In genomic region chr20:53918010-53918311, GRCh38 we compare ENCODE assay signal across 12 cellular contexts.
A peak's percentile ranks its signal among the peaks of the same experiment; 100 is the strongest.
DNase-seq lines count a peak whose midpoint lies in the region; ATAC-seq, FAIRE-seq and TF ChIP-seq lines count a peak whose summit lies in the region.
"Had no signal": no experiment of that assay in that cellular context is flagged by ENCODE, and none has a peak within 500 bp of the region (broad histone marks: within the 10 kb centered on the region; RNA-seq: fewer than 3 reads in every experiment).

No MANE protein-coding gene starts in this region.

- CTCF ChIA-PET in GM12878 (lab: Yijun Ruan, JAX): interaction anchor here (0.8 to 5.9 kb wide), 13 partner anchors 15 to 308 kb away, joined by 3 to 258 read pairs (median 5); no protein-coding TSS in a partner anchor

- POLR2A ChIA-PET in GM12878 (lab: Charles Lee): interaction anchor here (0.6 to 3.3 kb wide), 8 partner anchors 9 to 338 kb away, joined by 4 to 29 read pairs (median 8); no protein-coding TSS in a partner anchor

- ATAC-seq in left ventricle myocardium superior (no peak), GM12878 (no peak)
- no peak for ATAC-seq in activated T-cell treated with anti-CD3 and anti-CD28 coated beads, Interleukin-2, amount 50 U/mL, for 72 hours (replicated peaks in 1 of 2)

- H3K4me3 Mint-ChIP-seq in activated T-cell treated with anti-CD3 and anti-CD28 coated beads, Interleukin-2, amount 50 U/mL, for 72 hours: no peak overlapping the region

- H3K4me2 ChIP-seq in GM12878 (ENCODE audit: control insufficient read depth, insufficient read depth): peak overlapping the region; percentile 75

- H3K27ac Mint-ChIP-seq in activated T-cell treated with anti-CD3 and anti-CD28 coated beads, Interleukin-2, amount 50 U/mL, for 72 hours: no peak overlapping the region
- H3K27ac Mint-ChIP-seq: nephron progenitor cell had no signal

- TF ChIP-seq POLR2A in GM12878 (IDR thresholded peaks at IDR 0.05; ENCODE audit: low read depth, low read length) (no peak), tibial nerve (IDR thresholded peaks at IDR 0.05) (no peak)

- peaks cover 0 to 2% of the 10 kb centered on the region in 2 donors for H3K36me3 Mint-ChIP-seq in activated T-cell treated with anti-CD3 and anti-CD28 coated beads, Interleukin-2, amount 50 U/mL, for 72 hours (ENCODE audit: insufficient read depth in 2 of 2)

- peak overlapping the region; percentile 85 for H3K27ac ChIP-seq in cardiac muscle cell
- peak overlapping the region; percentile 97 for H3K27ac ChIP-seq in GM12878 (ENCODE audit: control insufficient read depth, insufficient read depth)
- H3K27ac ChIP-seq in mesodermal cell (ENCODE audit: low read depth, low read length, severe bottlenecking): peak overlapping the region; percentile 95
- H3K27ac ChIP-seq in tibial nerve: peak overlapping the region; percentile 89 to 97 (median 95)

- FAIRE-seq in GM12878 (lab: Jason Lieb, UNC): no peak

- H2AFZ ChIP-seq in GM12878 (ENCODE audit: control insufficient read depth, low read depth, low read length): no peak overlapping the region

- no peaks in the 10 kb centered on the region for H3K27me3 ChIP-seq in cardiac muscle cell
- H3K27me3 ChIP-seq in GM12878 (replicated peaks in 1 of 2; ENCODE audit: control insufficient read depth in 2 of 2, insufficient read depth in 2 of 2, low read length in 1 of 2): no peaks in the 10 kb centered on the region
- H3K27me3 ChIP-seq in tibial nerve: no peaks in the 10 kb centered on the region

- H3K9me3 Mint-ChIP-seq in activated T-cell treated with anti-CD3 and anti-CD28 coated beads, Interleukin-2, amount 50 U/mL, for 72 hours: no peaks in the 10 kb centered on the region

- H3K36me3 ChIP-seq in cardiac muscle cell (no peaks in the 10 kb centered on the region), GM12878 (ENCODE audit: control insufficient read depth in 2 of 2, insufficient read depth in 2 of 2, low read length in 1 of 2) (no peaks in the 10 kb centered on the region), mesodermal cell (ENCODE audit: control insufficient read depth, insufficient read depth, low read length) (no peaks in the 10 kb centered on the region), tibial nerve (no peaks in the 10 kb centered on the region)

- TF ChIP-seq EP300 in GM12878 (IDR thresholded peaks at IDR 0.05; ENCODE audit: borderline replicate concordance in 1 of 2, control insufficient read depth in 1 of 2, low read depth in 2 of 2, low read length in 2 of 2) (no peak), tibial nerve (IDR thresholded peaks at IDR 0.05) (no peak)

- TF ChIP-seq CTCF in cardiac muscle cell (IDR thresholded peaks at IDR 0.05; ENCODE audit: low read depth, low read length): no peak
- no peak for TF ChIP-seq CTCF in GM12878 (IDR thresholded peaks at IDR 0.05 in 2 of 3, conservative IDR thresholded peaks at IDR 0.05 in 1 of 3; ENCODE audit: control insufficient read depth in 2 of 3, extremely low read depth in 1 of 3, insufficient read depth in 1 of 3, low read depth in 3 of 3, low read length in 3 of 3)
- TF ChIP-seq CTCF in tibial nerve (IDR thresholded peaks at IDR 0.05): no peak

- SMC1A ChIA-PET in GM12878 (lab: Charles Lee; ENCODE audit: uncharacterized antibody, unreplicated experiment): interaction anchor here (0.7 to 6.3 kb wide), 21 partner anchors 15 to 339 kb away, joined by 3 to 384 read pairs (median 20); no protein-coding TSS in a partner anchor

- intact Hi-C loops in left ventricle myocardium superior (cut with micrococcal nuclease) (no loop called here), GM12878 (cut with micrococcal nuclease; ENCODE audit: unreplicated experiment) (loop anchor here (5.0 kb wide), 3 partner anchors 166 to 261 kb away; no protein-coding TSS in a partner anchor)

- H3K9ac ChIP-seq in GM12878 (ENCODE audit: control insufficient read depth, insufficient read depth, low read length): peak overlapping the region; percentile 79; the same call in 1 of the 2 replicates

- H4K20me1 ChIP-seq in GM12878 (ENCODE audit: control insufficient read depth, insufficient read depth): no peaks in the 10 kb centered on the region

- DNase-seq in cardiac muscle cell (ENCODE audit: low read depth in 1 of 2, low spot score in 1 of 2) (no peak), left ventricle myocardium superior (no peak), GM12878 (ENCODE audit: low read depth, low spot score) (no peak), tibial nerve (ENCODE audit: low spot score in 2 of 2) (no peak), mucosa of gallbladder (ENCODE audit: low spot score) (no peak), DMS114 treated with DMSO at 0.1 percent for 48 hours (lab: John Stamatoyannopoulos, UW; ENCODE audit: unreplicated experiment) (no peak)
- DNase-seq in activated T-cell treated with anti-CD3 and anti-CD28 coated beads, Interleukin-2, amount 50 U/mL, for 72 hours: no peak
- DNase-seq: activated CD4-positive, CD25-positive, alpha-beta regulatory T cell; activated gamma-delta T cell; nephron progenitor cell; RPMI8226 had no signal

- H3K79me2 ChIP-seq in GM12878 (ENCODE audit: control insufficient read depth, insufficient read depth, low read length): 0 out of 2 replicates have a peak, but pooled peaks cover 2% of the 10 kb centered on the region

- H3K4me3 ChIP-seq in cardiac muscle cell (no peak overlapping the region), GM12878 (no peak overlapping the region), mesodermal cell (ENCODE audit: extremely low read depth, insufficient read depth, low read length, poor library complexity, severe bottlenecking) (no peak overlapping the region), tibial nerve (no peak overlapping the region)

- no peaks in the 10 kb centered on the region for H3K27me3 Mint-ChIP-seq in activated T-cell treated with anti-CD3 and anti-CD28 coated beads, Interleukin-2, amount 50 U/mL, for 72 hours (ENCODE audit: low read depth)

- H3K9me3 ChIP-seq in cardiac muscle cell (ENCODE audit: low read depth): no peaks in the 10 kb centered on the region
- H3K9me3 ChIP-seq in GM12878 (replicated peaks; ENCODE audit: control insufficient read depth, insufficient read depth, low read length): no peaks in the 10 kb centered on the region; the same call in 2 of the 3 replicates
- H3K9me3 ChIP-seq in mesodermal cell (ENCODE audit: control insufficient read depth, low read length): no peaks in the 10 kb centered on the region
- H3K9me3 ChIP-seq in tibial nerve: no peaks in the 10 kb centered on the region

- in situ Hi-C loops in GM12878 (cut with MboI): no loop called here

- TF ChIP-seq RAD21 in GM12878 (IDR thresholded peaks at IDR 0.05; ENCODE audit: insufficient read depth, low read depth, low read length): no peak

- RAD21 ChIA-PET in GM12878 (lab: Charles Lee; ENCODE audit: unreplicated experiment): interaction anchor here (0.8 to 13.5 kb wide), 16 partner anchors 9 to 338 kb away, joined by 3 to 394 read pairs (median 4); no protein-coding TSS in a partner anchor

- BruUV-seq in GM12878 (replicated peaks; lab: Mats Ljungman, UMichigan): no TSS peak

- H3K4me1 ChIP-seq in cardiac muscle cell (ENCODE audit: low read depth) (peaks cover 28% of the 10 kb centered on the region), GM12878 (ENCODE audit: control insufficient read depth, insufficient read depth, low read length) (peaks cover 44% of the 10 kb centered on the region), mesodermal cell (ENCODE audit: control insufficient read depth, insufficient read depth, low read length, poor library complexity, severe bottlenecking) (peaks cover 42% of the 10 kb centered on the region), tibial nerve (peaks cover 0 to 55% (median 41%) of the 10 kb centered on the region in 4 donors)

- peaks cover 54% of the 10 kb centered on the region for H3K4me1 Mint-ChIP-seq in activated T-cell treated with anti-CD3 and anti-CD28 coated beads, Interleukin-2, amount 50 U/mL, for 72 hours (ENCODE audit: low read depth)

TF ChIP-seq in GM12878, 131 proteins besides CTCF, POLR2A, EP300 and RAD21 (continues in another document):
- TF ChIP-seq SUPT20H (IDR thresholded peaks at IDR 0.05; ENCODE audit: borderline replicate concordance, control insufficient read depth, low read depth, low read length) (no peak), ZNF207 (IDR thresholded peaks at IDR 0.05; ENCODE audit: borderline replicate concordance) (no peak), IKZF1 (conservative IDR thresholded peaks at IDR 0.05) (0 out of 2 replicates have a peak, but pooled peaks have one; percentile 5), RELB (IDR thresholded peaks at IDR 0.05; ENCODE audit: low read depth) (peak; percentile 29; the same call in 1 of the 2 replicates)
